ENCODE assay signal across 9 cellular contexts in the genomic region with DNA sequence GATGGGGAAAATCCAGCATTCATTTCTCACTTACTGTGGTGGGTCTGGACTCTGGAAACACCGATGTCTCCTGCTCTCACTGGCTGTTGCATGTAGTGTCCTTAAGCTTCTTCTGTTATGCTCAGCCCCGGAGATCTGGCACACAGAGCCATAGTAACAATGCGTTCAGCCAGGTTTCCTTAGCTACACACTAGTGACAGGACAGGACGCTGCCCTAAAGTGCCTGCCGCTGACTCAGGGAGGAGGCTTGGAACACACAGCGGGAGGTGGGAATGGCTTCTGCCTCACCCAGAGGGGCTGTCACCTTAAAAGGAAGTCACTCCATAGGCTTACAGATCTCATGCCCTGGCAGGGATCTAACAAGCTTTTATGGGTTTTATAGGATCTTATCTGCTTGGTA.
DNase-seq lines count a peak whose midpoint lies in the region; ATAC-seq and TF ChIP-seq lines count a peak whose summit lies in the region.
"Had no signal": no experiment of that assay in that cellular context is flagged by ENCODE, and none has a peak within 500 bp of the region (broad histone marks: within the 10 kb centered on the region; RNA-seq: fewer than 3 reads in every experiment).

No MANE protein-coding gene starts in this region.

- no peak overlapping the region for H4K91ac ChIP-seq in trophoblast cell (ENCODE audit: low read depth, low read length)

- H3K18ac ChIP-seq in trophoblast cell (ENCODE audit: low read length) = no peak overlapping the region

- no peak overlapping the region for H3K4ac ChIP-seq in trophoblast cell (ENCODE audit: low read depth, low read length)

- no peak for ATAC-seq in naive thymus-derived CD4-positive, alpha-beta T cell

- H4K8ac ChIP-seq in trophoblast cell (ENCODE audit: low read depth, low read length) = no peak overlapping the region

- WGBS in trophoblast cell (ENCODE audit: extremely low coverage, insufficient coverage, insufficient read length) = no CpG with 5 or more reads among the region's 6 CpGs

- H3K79me1 ChIP-seq in trophoblast cell (ENCODE audit: low read length) = no peaks in the 10 kb centered on the region

- no peak overlapping the region for H2BK120ac ChIP-seq in trophoblast cell (ENCODE audit: insufficient read depth, low read length, poor library complexity)

- peaks cover 0 to 2% of the 10 kb centered on the region in 2 experiments for H3K4me1 ChIP-seq in trophoblast cell (ENCODE audit: control insufficient read depth in 1 of 2, insufficient read depth in 2 of 2, low read length in 2 of 2)
- no peaks in the 10 kb centered on the region for H3K4me1 ChIP-seq in naive thymus-derived CD4-positive, alpha-beta T cell (ENCODE audit: control insufficient read depth in 2 of 2, insufficient read depth in 2 of 2, low read length in 2 of 2)

- no peaks in the 10 kb centered on the region for H3K36me3 ChIP-seq in trophoblast cell (ENCODE audit: control insufficient read depth in 1 of 2, insufficient read depth in 2 of 2, low read length in 2 of 2)
- no peaks in the 10 kb centered on the region for H3K36me3 ChIP-seq in naive thymus-derived CD4-positive, alpha-beta T cell (ENCODE audit: control insufficient read depth in 2 of 3, insufficient read depth in 3 of 3, low read length in 3 of 3)
- H3K36me3 ChIP-seq: suprapubic skin had no signal

- H2BK12ac ChIP-seq in trophoblast cell (ENCODE audit: low read length) = no peak overlapping the region

- peak overlapping the region; percentile 30 for H3K4me3 ChIP-seq in fibroblast of villous mesenchyme (ENCODE audit: low read depth, low read length)
- H3K4me3 ChIP-seq in trophoblast cell (ENCODE audit: low read depth, low read length) = no peak overlapping the region
- H3K4me3 ChIP-seq in naive thymus-derived CD4-positive, alpha-beta T cell (ENCODE audit: low read length) = no peak overlapping the region
- H3K4me3 ChIP-seq: suprapubic skin had no signal

- H3K79me2 ChIP-seq in trophoblast cell (ENCODE audit: control insufficient read depth, insufficient read depth, low read length, poor library complexity) = no peaks in the 10 kb centered on the region

- H3K27me3 ChIP-seq in trophoblast cell (ENCODE audit: insufficient read depth, low read length) = no peaks in the 10 kb centered on the region
- no peaks in the 10 kb centered on the region for H3K27me3 ChIP-seq in naive thymus-derived CD4-positive, alpha-beta T cell (ENCODE audit: control insufficient read depth in 2 of 2, insufficient read depth in 2 of 2, low read length in 2 of 2)
- H3K27me3 ChIP-seq: suprapubic skin had no signal

- no peak overlapping the region for H3K9ac ChIP-seq in trophoblast cell (ENCODE audit: low read length)

- POLR2A ChIA-PET in naive thymus-derived CD4-positive, alpha-beta T cell (lab: Charles Lee) = no interaction called here

- no peaks in the 10 kb centered on the region for H3K9me3 ChIP-seq in trophoblast cell (ENCODE audit: insufficient read depth, low read depth, low read length)
- H3K9me3 ChIP-seq in naive thymus-derived CD4-positive, alpha-beta T cell (ENCODE audit: control insufficient read depth in 2 of 3, low read length in 3 of 3) = no peaks in the 10 kb centered on the region
- H3K9me3 ChIP-seq: suprapubic skin had no signal

- H2BK5ac ChIP-seq in trophoblast cell (ENCODE audit: low read depth, low read length, poor library complexity) = no peak overlapping the region

- intact Hi-C loops in naive thymus-derived CD4-positive, alpha-beta T cell (cut with micrococcal nuclease) = no loop called here

- H3K4me3 Mint-ChIP-seq in naive thymus-derived CD4-positive, alpha-beta T cell = no peak overlapping the region

- peak; percentile 81 for DNase-seq in ELR (ENCODE audit: low read depth)
- peak; percentile 71 for DNase-seq in RPMI7951 (ENCODE audit: low read depth)
- peak; percentile 24 for DNase-seq in fibroblast of villous mesenchyme (ENCODE audit: low read depth)
- peak; percentile 74 to 75 for DNase-seq in trophoblast cell
- no peak for DNase-seq in stimulated activated CD4-positive, alpha-beta T cell treated with anti-CD3 and anti-CD28 coated beads, Interleukin-12 subunit alpha, Interleukin-12 subunit beta, amount 100 ng/mL, for 4 hours
- DNase-seq in naive thymus-derived CD4-positive, alpha-beta T cell = no peak
- DNase-seq in activated T-cell treated with anti-CD3 and anti-CD28 coated beads for 4 hours = no peak
- no peak for DNase-seq in stimulated activated naive CD4-positive, alpha-beta T cell treated with Interleukin-2 at 50 U/mL for 16 hours (lab: John Stamatoyannopoulos, UW)

- H3K27me3 Mint-ChIP-seq in naive thymus-derived CD4-positive, alpha-beta T cell = peaks cover 0 to 5% (median 0%) of the 10 kb centered on the region in 5 donors

- H3K36me3 Mint-ChIP-seq in naive thymus-derived CD4-positive, alpha-beta T cell = no peaks in the 10 kb centered on the region

- TF ChIP-seq CTCF in fibroblast of villous mesenchyme (IDR thresholded peaks at IDR 0.05; ENCODE audit: insufficient read depth, low read depth, low read length) = no peak

- no peak overlapping the region for H3K4me2 ChIP-seq in trophoblast cell (ENCODE audit: low read length)

- H2AK5ac ChIP-seq in trophoblast cell (ENCODE audit: low read length) = no peak overlapping the region

- H3K4me1 Mint-ChIP-seq in naive thymus-derived CD4-positive, alpha-beta T cell = peaks cover 0 to 2% (median under 1%) of the 10 kb centered on the region in 7 donors

- no peak overlapping the region for H3K27ac ChIP-seq in trophoblast cell (ENCODE audit: low read depth, low read length)
- H3K27ac ChIP-seq in naive thymus-derived CD4-positive, alpha-beta T cell (ENCODE audit: low read depth, low read length) = no peak overlapping the region
- H3K27ac ChIP-seq: suprapubic skin had no signal

- H4K12ac ChIP-seq in trophoblast cell (ENCODE audit: low read depth, low read length) = no peak overlapping the region

- H3K23ac ChIP-seq in trophoblast cell (ENCODE audit: low read length) = no peak overlapping the region

- CTCF ChIA-PET in naive thymus-derived CD4-positive, alpha-beta T cell (lab: Charles Lee) = no interaction called here

- no peaks in the 10 kb centered on the region for H3K9me3 Mint-ChIP-seq in naive thymus-derived CD4-positive, alpha-beta T cell

- no peak overlapping the region for H2AFZ ChIP-seq in trophoblast cell (ENCODE audit: insufficient read depth, low read length, poor library complexity)

- H3K27ac Mint-ChIP-seq in naive thymus-derived CD4-positive, alpha-beta T cell = no peak overlapping the region

- H3K14ac ChIP-seq in trophoblast cell (ENCODE audit: low read length) = no peak overlapping the region

Comparison
In these comparisons a context has a peak if more than half of its experiments do, and no peak if none do; other contexts are left out.
1. DNase-seq: peak in ELR (single experiment), RPMI7951 (single experiment), fibroblast of villous mesenchyme (single experiment) and trophoblast cell (2 of 2); none in stimulated activated CD4-positive, alpha-beta T cell treated with anti-CD3 and anti-CD28 coated beads, Interleukin-12 subunit alpha, Interleukin-12 subunit beta, amount 100 ng/mL, for 4 hours (single experiment), naive thymus-derived CD4-positive, alpha-beta T cell (0 of 9), activated T-cell treated with anti-CD3 and anti-CD28 coated beads for 4 hours (single experiment) and stimulated activated naive CD4-positive, alpha-beta T cell treated with Interleukin-2 at 50 U/mL for 16 hours (single experiment).